1 cellular context compared by ENCODE assay signal in the genomic region with DNA sequence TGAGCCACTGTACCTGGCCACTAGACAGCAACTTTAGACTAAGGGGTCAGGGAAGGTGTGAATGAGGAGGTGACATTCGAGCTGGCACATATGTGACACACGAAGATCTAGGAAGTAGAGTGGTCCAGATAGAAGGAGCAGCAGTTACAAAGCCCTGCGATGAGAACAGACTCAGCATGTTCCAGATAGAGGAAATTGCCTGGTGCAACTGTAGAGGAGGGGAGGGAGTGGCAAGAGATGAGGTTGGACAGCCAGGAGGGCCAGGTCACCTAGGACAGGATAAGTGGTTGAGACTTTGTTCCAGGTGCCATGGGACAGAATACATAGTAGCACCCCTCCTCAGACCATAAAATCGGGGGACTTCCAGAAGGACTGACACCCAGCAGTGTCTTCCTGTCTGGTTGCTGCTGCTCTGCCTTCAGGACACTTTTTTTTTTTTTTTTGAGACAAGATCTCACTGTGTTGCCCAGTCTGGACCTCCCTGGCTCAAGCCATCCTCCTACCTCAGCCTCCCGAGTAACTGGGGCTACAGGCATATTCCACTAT.
TF ChIP-seq lines count a peak whose summit lies in the region.

No MANE protein-coding gene starts in this region.

TF ChIP-seq in liver, 16 proteins besides CTCF, POLR2A, EP300 and RAD21 (continued from another document):
- TF ChIP-seq, protein P1, sequence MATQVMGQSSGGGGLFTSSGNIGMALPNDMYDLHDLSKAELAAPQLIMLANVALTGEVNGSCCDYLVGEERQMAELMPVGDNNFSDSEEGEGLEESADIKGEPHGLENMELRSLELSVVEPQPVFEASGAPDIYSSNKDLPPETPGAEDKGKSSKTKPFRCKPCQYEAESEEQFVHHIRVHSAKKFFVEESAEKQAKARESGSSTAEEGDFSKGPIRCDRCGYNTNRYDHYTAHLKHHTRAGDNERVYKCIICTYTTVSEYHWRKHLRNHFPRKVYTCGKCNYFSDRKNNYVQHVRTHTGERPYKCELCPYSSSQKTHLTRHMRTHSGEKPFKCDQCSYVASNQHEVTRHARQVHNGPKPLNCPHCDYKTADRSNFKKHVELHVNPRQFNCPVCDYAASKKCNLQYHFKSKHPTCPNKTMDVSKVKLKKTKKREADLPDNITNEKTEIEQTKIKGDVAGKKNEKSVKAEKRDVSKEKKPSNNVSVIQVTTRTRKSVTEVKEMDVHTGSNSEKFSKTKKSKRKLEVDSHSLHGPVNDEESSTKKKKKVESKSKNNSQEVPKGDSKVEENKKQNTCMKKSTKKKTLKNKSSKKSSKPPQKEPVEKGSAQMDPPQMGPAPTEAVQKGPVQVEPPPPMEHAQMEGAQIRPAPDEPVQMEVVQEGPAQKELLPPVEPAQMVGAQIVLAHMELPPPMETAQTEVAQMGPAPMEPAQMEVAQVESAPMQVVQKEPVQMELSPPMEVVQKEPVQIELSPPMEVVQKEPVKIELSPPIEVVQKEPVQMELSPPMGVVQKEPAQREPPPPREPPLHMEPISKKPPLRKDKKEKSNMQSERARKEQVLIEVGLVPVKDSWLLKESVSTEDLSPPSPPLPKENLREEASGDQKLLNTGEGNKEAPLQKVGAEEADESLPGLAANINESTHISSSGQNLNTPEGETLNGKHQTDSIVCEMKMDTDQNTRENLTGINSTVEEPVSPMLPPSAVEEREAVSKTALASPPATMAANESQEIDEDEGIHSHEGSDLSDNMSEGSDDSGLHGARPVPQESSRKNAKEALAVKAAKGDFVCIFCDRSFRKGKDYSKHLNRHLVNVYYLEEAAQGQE (IDR thresholded peaks at IDR 0.05): no peak
- TF ChIP-seq NR2F2 (IDR thresholded peaks at IDR 0.05): no peak
- TF ChIP-seq EGR1 (IDR thresholded peaks at IDR 0.05; ENCODE audit: low read depth in 2 of 2): no peak
- no peak for TF ChIP-seq HNF4A (conservative IDR thresholded peaks at IDR 0.05)
- TF ChIP-seq YY1 (IDR thresholded peaks at IDR 0.05): no peak
